ENCODE assay signal across 27 cellular contexts in genomic region chr12:3564411-3564810, GRCh38.
"Had no signal": no experiment of that assay in that cellular context is flagged by ENCODE, and none has a peak within 500 bp of the region (broad histone marks: within the 10 kb centered on the region; RNA-seq: fewer than 3 reads in every experiment).

No MANE protein-coding gene starts in this region.

- H3K4me3 Mint-ChIP-seq: immature natural killer cell; mesothelial cell of epicardium; naive B cell; natural killer cell; nephron progenitor cell; neural progenitor cell; stimulated activated effector memory CD8-positive, alpha-beta T cell treated with anti-CD3 and anti-CD28 coated beads, Interleukin-12 subunit alpha, Interleukin-12 subunit beta, amount 100 ng/mL, for 72 hours; stimulated activated naive CD8-positive, alpha-beta T cell treated with anti-CD3 and anti-CD28 coated beads, Interleukin-15, Interleukin-2, amounts not matched to agents 100 ng/mL and 50 ng/mL, for 24 hours; type B pancreatic cell had no signal

- ATAC-seq: natural killer cell; psoas muscle; right lobe of liver; stimulated activated effector memory CD8-positive, alpha-beta T cell treated with anti-CD3 and anti-CD28 coated beads, Interleukin-12 subunit alpha, Interleukin-12 subunit beta, amount 100 ng/mL, for 72 hours had no signal

- H3K27me3 Mint-ChIP-seq: stimulated activated naive CD8-positive, alpha-beta T cell treated with anti-CD3 and anti-CD28 coated beads, Interleukin-15, Interleukin-2, amounts not matched to agents 100 ng/mL and 50 ng/mL, for 24 hours had no signal

- H3K79me2 ChIP-seq: parathyroid adenoma had no signal

- H3K4me3 ChIP-seq: left ventricle myocardium inferior, lung, neural progenitor cell, psoas muscle, right atrium auricular region, right lobe of liver, spleen, tibial nerve, uterus had no signal

- H3K27ac ChIP-seq: left ventricle myocardium inferior, neural progenitor cell, neutrophil, parathyroid adenoma, psoas muscle, right atrium auricular region, right lobe of liver, spleen, tibial nerve, uterus had no signal

- DNase-seq: hypothalamus; immature natural killer cell; kidney; left ventricle myocardium inferior; mesendoderm; naive B cell; natural killer cell; nephron progenitor cell; occipital lobe; psoas muscle; right lobe of liver; small intestine; spleen; stimulated activated CD4-positive, alpha-beta T cell treated with anti-CD3 and anti-CD28 coated beads, Interleukin-4, amount 100 ng/mL, for 24 hours; stimulated activated naive CD4-positive, alpha-beta T cell; substantia nigra; uterus had no signal

- H3K4me2 ChIP-seq: neural progenitor cell had no signal

- H3K9me3 Mint-ChIP-seq: immature natural killer cell; mesothelial cell of epicardium; naive B cell; natural killer cell; neural progenitor cell; stimulated activated effector memory CD8-positive, alpha-beta T cell treated with anti-CD3 and anti-CD28 coated beads, Interleukin-12 subunit alpha, Interleukin-12 subunit beta, amount 100 ng/mL, for 72 hours; stimulated activated naive CD8-positive, alpha-beta T cell treated with anti-CD3 and anti-CD28 coated beads, Interleukin-15, Interleukin-2, amounts not matched to agents 100 ng/mL and 50 ng/mL, for 24 hours; type B pancreatic cell had no signal

- H3K4me1 ChIP-seq: left ventricle myocardium inferior, neural progenitor cell, parathyroid adenoma, psoas muscle, right atrium auricular region, right lobe of liver, spleen, tibial nerve, uterus had no signal

- H3K27me3 ChIP-seq: neural progenitor cell, right atrium auricular region, right lobe of liver, tibial nerve, uterus had no signal

- H3K36me3 ChIP-seq: left ventricle myocardium inferior, neural progenitor cell, neutrophil, right atrium auricular region, right lobe of liver, spleen, tibial nerve, uterus had no signal

- H3K4me1 Mint-ChIP-seq: immature natural killer cell; mesothelial cell of epicardium; natural killer cell; neural progenitor cell; stimulated activated effector memory CD8-positive, alpha-beta T cell treated with anti-CD3 and anti-CD28 coated beads, Interleukin-12 subunit alpha, Interleukin-12 subunit beta, amount 100 ng/mL, for 72 hours had no signal

- H3K27ac Mint-ChIP-seq: immature natural killer cell; mesothelial cell of epicardium; naive B cell; natural killer cell; nephron progenitor cell; neural progenitor cell; stimulated activated effector memory CD8-positive, alpha-beta T cell treated with anti-CD3 and anti-CD28 coated beads, Interleukin-12 subunit alpha, Interleukin-12 subunit beta, amount 100 ng/mL, for 72 hours; stimulated activated naive CD8-positive, alpha-beta T cell treated with anti-CD3 and anti-CD28 coated beads, Interleukin-15, Interleukin-2, amounts not matched to agents 100 ng/mL and 50 ng/mL, for 24 hours; type B pancreatic cell had no signal

- H2AFZ ChIP-seq: neural progenitor cell had no signal

- H3K36me3 Mint-ChIP-seq: immature natural killer cell; mesothelial cell of epicardium; naive B cell; natural killer cell; neural progenitor cell; stimulated activated effector memory CD8-positive, alpha-beta T cell treated with anti-CD3 and anti-CD28 coated beads, Interleukin-12 subunit alpha, Interleukin-12 subunit beta, amount 100 ng/mL, for 72 hours; type B pancreatic cell had no signal
